ENCODE assay signal across 3 cellular contexts in genomic region chr10:122812751-122813150, GRCh38.
"Had no signal": no experiment of that assay in that cellular context is flagged by ENCODE, and none has a peak within 500 bp of the region (broad histone marks: within the 10 kb centered on the region; RNA-seq: fewer than 3 reads in every experiment).

No MANE protein-coding gene starts in this region.

- ATAC-seq: GM12878 had no signal

- DNase-seq: GDM1, GF-D8 had no signal

- H3K4me3 ChIP-seq: GM12878 had no signal
